1 cellular context compared by ENCODE assay signal in genomic region chr13:47230155-47230554, GRCh38.
TF ChIP-seq lines count a peak whose summit lies in the region.

No MANE protein-coding gene starts in this region.

TF ChIP-seq in HepG2, 621 proteins besides CTCF, POLR2A, EP300 and RAD21 (continued from another document):
- TF ChIP-seq CEBPZ (IDR thresholded peaks at IDR 0.05; ENCODE audit: low read length) (no peak), KDM6A (CRISPR knock-in tag; IDR thresholded peaks at IDR 0.05; ENCODE audit: low read depth) (no peak), MAFK (conservative IDR thresholded peaks at IDR 0.05 in 1 of 2, IDR thresholded peaks at IDR 0.05 in 1 of 2; ENCODE audit: low read length in 2 of 2) (peak; percentile 43 to 67), SMAD1 (CRISPR knock-in tag; IDR thresholded peaks at IDR 0.05; ENCODE audit: borderline replicate concordance, low read depth) (no peak), ZBTB42 (CRISPR knock-in tag; IDR thresholded peaks at IDR 0.05) (no peak), DMAP1 (CRISPR knock-in tag; IDR thresholded peaks at IDR 0.05) (no peak), ZNF7 (CRISPR knock-in tag; IDR thresholded peaks at IDR 0.05) (no peak), ZGPAT (CRISPR knock-in tag; IDR thresholded peaks at IDR 0.05) (no peak), MAFF (IDR thresholded peaks at IDR 0.05; ENCODE audit: low read depth, low read length) (peak; percentile 63; the same call in 1 of the 2 replicates), ZNF317 (CRISPR knock-in tag; IDR thresholded peaks at IDR 0.05) (peak; percentile 90), ZNF431 (CRISPR knock-in tag; IDR thresholded peaks at IDR 0.05; ENCODE audit: borderline replicate concordance, low read depth) (no peak)
- TF ChIP-seq, protein P1, sequence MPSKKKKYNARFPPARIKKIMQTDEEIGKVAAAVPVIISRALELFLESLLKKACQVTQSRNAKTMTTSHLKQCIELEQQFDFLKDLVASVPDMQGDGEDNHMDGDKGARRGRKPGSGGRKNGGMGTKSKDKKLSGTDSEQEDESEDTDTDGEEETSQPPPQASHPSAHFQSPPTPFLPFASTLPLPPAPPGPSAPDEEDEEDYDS (CRISPR knock-in tag; IDR thresholded peaks at IDR 0.05): no peak
- TF ChIP-seq, protein P2, sequence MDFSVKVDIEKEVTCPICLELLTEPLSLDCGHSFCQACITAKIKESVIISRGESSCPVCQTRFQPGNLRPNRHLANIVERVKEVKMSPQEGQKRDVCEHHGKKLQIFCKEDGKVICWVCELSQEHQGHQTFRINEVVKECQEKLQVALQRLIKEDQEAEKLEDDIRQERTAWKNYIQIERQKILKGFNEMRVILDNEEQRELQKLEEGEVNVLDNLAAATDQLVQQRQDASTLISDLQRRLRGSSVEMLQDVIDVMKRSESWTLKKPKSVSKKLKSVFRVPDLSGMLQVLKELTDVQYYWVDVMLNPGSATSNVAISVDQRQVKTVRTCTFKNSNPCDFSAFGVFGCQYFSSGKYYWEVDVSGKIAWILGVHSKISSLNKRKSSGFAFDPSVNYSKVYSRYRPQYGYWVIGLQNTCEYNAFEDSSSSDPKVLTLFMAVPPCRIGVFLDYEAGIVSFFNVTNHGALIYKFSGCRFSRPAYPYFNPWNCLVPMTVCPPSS (IDR thresholded peaks at IDR 0.05): no peak
